8 cellular contexts compared by ENCODE assay signal in genomic region chr11:910044-910588, GRCh38. TPM values are rescaled to one million over a fixed set of nuclear protein-coding genes. Genes with fewer than 3 reads are reported as not detected.
DNase-seq lines count a peak whose midpoint lies in the region; ATAC-seq lines count a peak whose summit lies in the region.

No MANE protein-coding gene starts in this region.

- H3K36me3 Mint-ChIP-seq in activated CD8-positive, alpha-beta memory T cell treated with anti-CD3 and anti-CD28 coated beads, Interleukin-2, amount 10 ng/mL, durations not matched to agents 7 days and 5 days = peaks cover 2% of the 10 kb centered on the region

- H3K27ac ChIP-seq in right cardiac atrium (ENCODE audit: low read length) = no peak overlapping the region

- no peak for DNase-seq in activated CD8-positive, alpha-beta memory T cell treated with anti-CD3 and anti-CD28 coated beads, Interleukin-2, amount 10 ng/mL, durations not matched to agents 7 days and 5 days
- DNase-seq in right cardiac atrium (peak in 1 of 3 donors; percentile 32), NCI-H2196 (lab: John Stamatoyannopoulos, UW; ENCODE audit: unreplicated experiment) (no peak)
- DNase-seq in stimulated activated CD8-positive, alpha-beta memory T cell treated with anti-CD3 and anti-CD28 coated beads, Interleukin-15, amount 100 ng/mL, for 48 hours (ENCODE audit: low read depth in 2 of 2) = peak; percentile 15 to 25

- H3K4me1 ChIP-seq in right cardiac atrium (ENCODE audit: control insufficient read depth, insufficient read depth, low read length) = no peaks in the 10 kb centered on the region

- H3K27me3 ChIP-seq in right cardiac atrium (ENCODE audit: control insufficient read depth, insufficient read depth) = no peaks in the 10 kb centered on the region

- WGBS in right cardiac atrium = 2% methylated on average over 38 of the region's 38 CpGs

- no peaks in the 10 kb centered on the region for H3K9me3 ChIP-seq in right cardiac atrium (ENCODE audit: control insufficient read depth, low read length)

- ATAC-seq in GM18502 (IDR thresholded peaks at IDR 0.05; ENCODE audit: poor library complexity, unreplicated experiment) = peak; percentile 11
- peak; percentile 5 for ATAC-seq in HG03280 (IDR thresholded peaks at IDR 0.05; ENCODE audit: unreplicated experiment)
- no peak for ATAC-seq in activated CD8-positive, alpha-beta memory T cell treated with anti-CD3 and anti-CD28 coated beads, Interleukin-2, amount 10 ng/mL, durations not matched to agents 7 days and 5 days
- ATAC-seq in right cardiac atrium = peak in 1 of 2 donors; percentile 6
- ATAC-seq in HG03135 (IDR thresholded peaks at IDR 0.05; ENCODE audit: unreplicated experiment) = no peak
- no peak for ATAC-seq in GM21619 (IDR thresholded peaks at IDR 0.05; ENCODE audit: unreplicated experiment)

- no peaks in the 10 kb centered on the region for H3K9me3 Mint-ChIP-seq in activated CD8-positive, alpha-beta memory T cell treated with anti-CD3 and anti-CD28 coated beads, Interleukin-2, amount 10 ng/mL, durations not matched to agents 7 days and 5 days (ENCODE audit: low read depth)

- H3K27me3 Mint-ChIP-seq in activated CD8-positive, alpha-beta memory T cell treated with anti-CD3 and anti-CD28 coated beads, Interleukin-2, amount 10 ng/mL, durations not matched to agents 7 days and 5 days = no peaks in the 10 kb centered on the region

- CTCF ChIA-PET in activated CD8-positive, alpha-beta memory T cell treated with anti-CD3 and anti-CD28 coated beads, Interleukin-2, amount 10 ng/mL, durations not matched to agents 7 days and 5 days (lab: Charles Lee) = interaction anchor here (1.0 to 2.8 kb wide), 5 partner anchors 11 to 141 kb away, joined by 3 to 16 read pairs (median 7); partner anchors contain the start of gene AP2A2

- intact Hi-C loops in right cardiac atrium (cut with DNase I) = no loop called here

- H3K4me3 ChIP-seq in right cardiac atrium (ENCODE audit: low read length) = peak overlapping the region; percentile 89

- H3K4me1 Mint-ChIP-seq in activated CD8-positive, alpha-beta memory T cell treated with anti-CD3 and anti-CD28 coated beads, Interleukin-2, amount 10 ng/mL, durations not matched to agents 7 days and 5 days = peaks cover 22% of the 10 kb centered on the region

- H3K4me3 Mint-ChIP-seq in activated CD8-positive, alpha-beta memory T cell treated with anti-CD3 and anti-CD28 coated beads, Interleukin-2, amount 10 ng/mL, durations not matched to agents 7 days and 5 days = peak overlapping the region; percentile 94

- H3K27ac Mint-ChIP-seq in activated CD8-positive, alpha-beta memory T cell treated with anti-CD3 and anti-CD28 coated beads, Interleukin-2, amount 10 ng/mL, durations not matched to agents 7 days and 5 days = peak overlapping the region; percentile 79

RNA-seq across cellular contexts. Expression of gene CHID1, which starts 0.5 kb away (rescaled TPM):
- total RNA-seq in activated CD8-positive, alpha-beta memory T cell treated with anti-CD3 and anti-CD28 coated beads, Interleukin-2, amount 10 ng/mL, durations not matched to agents 7 days and 5 days = 10 to 100 TPM; 46.8 to 59.4 TPM
- total RNA-seq in right cardiac atrium = 10 to 100 TPM; 60.1 to 70.5 (median 65.8) TPM
- polyA plus RNA-seq in right cardiac atrium = 48.9 TPM

RNA-seq across cellular contexts. Expression of gene AP2A2, which starts 15.6 kb away (rescaled TPM):
- total RNA-seq in activated CD8-positive, alpha-beta memory T cell treated with anti-CD3 and anti-CD28 coated beads, Interleukin-2, amount 10 ng/mL, durations not matched to agents 7 days and 5 days = 10 to 100 TPM; 36.3 to 52.2 TPM
- 10 to 100 TPM; 45.8 to 55.0 (median 51.9) TPM for total RNA-seq in right cardiac atrium
- 22.4 TPM for polyA plus RNA-seq in right cardiac atrium

Comparison
In these comparisons a context has a peak if more than half of its experiments do, and no peak if none do; other contexts are left out.
1. ATAC-seq: peak in GM18502 (single experiment) and HG03280 (single experiment); none in activated CD8-positive, alpha-beta memory T cell treated with anti-CD3 and anti-CD28 coated beads, Interleukin-2, amount 10 ng/mL, durations not matched to agents 7 days and 5 days (single experiment), HG03135 (single experiment) and GM21619 (single experiment).
2. DNase-seq: peak in stimulated activated CD8-positive, alpha-beta memory T cell treated with anti-CD3 and anti-CD28 coated beads, Interleukin-15, amount 100 ng/mL, for 48 hours (2 of 2); none in activated CD8-positive, alpha-beta memory T cell treated with anti-CD3 and anti-CD28 coated beads, Interleukin-2, amount 10 ng/mL, durations not matched to agents 7 days and 5 days (single experiment) and NCI-H2196 (single experiment).